Comparison of ENCODE assay signal across 9 cellular contexts in genomic region chr4:84971319-84971932, GRCh38. TPM values are rescaled to one million over a fixed set of nuclear protein-coding genes. Genes with fewer than 3 reads are reported as not detected.
A peak's percentile ranks its signal among the peaks of the same experiment; 100 is the strongest.
DNase-seq lines count a peak whose midpoint lies in the region; ATAC-seq and TF ChIP-seq lines count a peak whose summit lies in the region.
"Had no signal": no experiment of that assay in that cellular context is flagged by ENCODE, and none has a peak within 500 bp of the region (broad histone marks: within the 10 kb centered on the region; RNA-seq: fewer than 3 reads in every experiment).

No MANE protein-coding gene starts in this region.

- no peaks in the 10 kb centered on the region for H3K27me3 ChIP-seq in PC-9 (ENCODE audit: insufficient read depth, low read depth)
- H3K27me3 ChIP-seq: SJCRH30 had no signal

- H3K4me2 ChIP-seq in PC-9 = 0 out of 2 replicates have a peak overlapping the region, but pooled peaks have one; percentile 28

- peak; percentile 67 for TF ChIP-seq CTCF in PC-9 (conservative IDR thresholded peaks at IDR 0.05)

- H4K20me1 ChIP-seq in PC-9 (ENCODE audit: insufficient read depth) = no peaks in the 10 kb centered on the region

- no peak for TF ChIP-seq POLR2A in erythroblast (IDR thresholded peaks at IDR 0.05; ENCODE audit: low read length)

- no peaks in the 10 kb centered on the region for H3K9me2 ChIP-seq in PC-9 (ENCODE audit: insufficient read depth)

- intact Hi-C loops in PC-9 (cut with micrococcal nuclease; ENCODE audit: unreplicated experiment) = loop anchor here (1.0 to 5.0 kb wide), 3 partner anchors 221 to 469 kb away; no protein-coding TSS in a partner anchor

- H3K4me3 ChIP-seq in PC-9 = no peak overlapping the region
- H3K4me3 ChIP-seq: SJCRH30 had no signal

- no peaks in the 10 kb centered on the region for H3K9me3 ChIP-seq in PC-9 (ENCODE audit: insufficient read depth, low read depth)
- H3K9me3 ChIP-seq: SJCRH30 had no signal

- no peak overlapping the region for H3K27ac ChIP-seq in PC-9
- H3K27ac ChIP-seq: SJCRH30 had no signal

- no peaks in the 10 kb centered on the region for H3F3A ChIP-seq in PC-9 (ENCODE audit: insufficient read depth, low read depth)

- H2AFZ ChIP-seq in PC-9 = no peak overlapping the region

- no TSS peak for BruUV-seq in PC-9 (replicated peaks; lab: Mats Ljungman, UMichigan)

- no peaks in the 10 kb centered on the region for H3K36me3 ChIP-seq in PC-9 (ENCODE audit: low read depth)

- POLR2A ChIA-PET in PC-9 (lab: Charles Lee; ENCODE audit: unreplicated experiment) = interaction anchor here (0.6 kb wide), 1 partner anchor 255 kb away, joined by 4 read pairs; no protein-coding TSS in a partner anchor

- H3K4me1 ChIP-seq in PC-9 (replicated peaks; ENCODE audit: insufficient read depth) = peaks cover 16% of the 10 kb centered on the region

- ATAC-seq in HG03565 (IDR thresholded peaks at IDR 0.05; ENCODE audit: unreplicated experiment) (peak; percentile 49), HG03135 (IDR thresholded peaks at IDR 0.05; ENCODE audit: unreplicated experiment) (no peak), GM21360 (IDR thresholded peaks at IDR 0.05; ENCODE audit: unreplicated experiment) (no peak)

- CTCF ChIA-PET in PC-9 (lab: Charles Lee) = interaction anchor here (0.7 kb wide), 1 partner anchor 279 kb away, joined by 3 read pairs; no protein-coding TSS in a partner anchor

- DNase-seq in EL (peak; percentile 53), PC-9 (peak in 1 of 2 experiments; percentile 55), erythroblast (lab: John Stamatoyannopoulos, UW) (peak; percentile 43 to 64), putamen (ENCODE audit: low spot score) (peak; percentile 55)
- DNase-seq in effector CD8-positive, alpha-beta T cell (lab: John Stamatoyannopoulos, UW) = no peak

- no peaks in the 10 kb centered on the region for H3K79me2 ChIP-seq in PC-9 (ENCODE audit: low read depth)

RNA-seq across cellular contexts. Expression of gene WDFY3, which starts 4.9 kb away (rescaled TPM):
- total RNA-seq in PC-9 (2021) = 35.4 and 46.3 TPM in 2 replicates
